ENCODE assay signal across 8 cellular contexts in genomic region chr9:16727452-16728127, GRCh38.
DNase-seq lines count a peak whose midpoint lies in the region; TF ChIP-seq lines count a peak whose summit lies in the region.

No MANE protein-coding gene starts in this region.

- no peak for TF ChIP-seq CTCF in Calu3 (IDR thresholded peaks at IDR 0.05; ENCODE audit: unreplicated experiment)
- TF ChIP-seq CTCF in fibroblast of villous mesenchyme (IDR thresholded peaks at IDR 0.05; ENCODE audit: insufficient read depth, low read depth, low read length), result no peak
- TF ChIP-seq CTCF in osteoblast (IDR thresholded peaks at IDR 0.05; ENCODE audit: extremely low read depth, low read depth, low read length), result no peak

- no peaks in the 10 kb centered on the region for H3K9me3 ChIP-seq in osteoblast (ENCODE audit: low read depth, low read length)

- H3K4me2 ChIP-seq in osteoblast (ENCODE audit: insufficient read depth, low read length), result peak overlapping the region; percentile 96

- CTCF ChIA-PET in Calu3 (lab: Charles Lee), result no interaction called here
- CTCF ChIA-PET in HEK293T (lab: Yijun Ruan, JAX), result no interaction called here

- DNase-seq in Calu3, result no peak
- DNase-seq in SK-MEL-5 (ENCODE audit: low read depth, low spot score), result peak; percentile 48
- DNase-seq in fibroblast of villous mesenchyme (ENCODE audit: low read depth), result peak; percentile 47
- DNase-seq in osteoblast (ENCODE audit: insufficient read length, low spot score, missing footprints), result peak; percentile 61
- no peak for DNase-seq in HEK293T (ENCODE audit: extremely low spot score)
- DNase-seq in epidermal melanocyte (ENCODE audit: insufficient read length, low spot score), result no peak
- DNase-seq in NCI-H2081 (lab: John Stamatoyannopoulos, UW), result no peak
- DNase-seq in stimulated activated CD4-positive, alpha-beta T cell treated with anti-CD3 and anti-CD28 coated beads, Interleukin-2, amount 100 ng/mL, for 48 hours, result no peak

- no peaks in the 10 kb centered on the region for H3K27me3 ChIP-seq in osteoblast (ENCODE audit: insufficient read depth, low read length)

- POLR2A ChIA-PET in HEK293T (lab: Yijun Ruan, JAX), result interaction anchor here (1.0 kb wide), 1 partner anchor 76 kb away, joined by 3 read pairs; no protein-coding TSS in a partner anchor

- no peaks in the 10 kb centered on the region for H3K9me3 Mint-ChIP-seq in Calu3 (ENCODE audit: low read depth, unreplicated experiment)

- H2AFZ ChIP-seq in osteoblast (ENCODE audit: low read length), result peak overlapping the region; percentile 54

- no TSS peak for BruUV-seq in Calu3 (replicated peaks; lab: Mats Ljungman, UMichigan)

- peaks cover 16% of the 10 kb centered on the region for H3K27me3 Mint-ChIP-seq in Calu3 (ENCODE audit: unreplicated experiment)

- no peaks in the 10 kb centered on the region for H3K36me3 ChIP-seq in osteoblast (ENCODE audit: insufficient read depth, low read length)

- H3K79me2 ChIP-seq in osteoblast (ENCODE audit: insufficient read depth, low read length), result peaks cover 68% of the 10 kb centered on the region

- intact Hi-C loops in Calu3 (cut with micrococcal nuclease; ENCODE audit: unreplicated experiment), result loop anchor here (5.0 kb wide), 1 partner anchor 535 kb away; no protein-coding TSS in a partner anchor

- peaks cover 27% of the 10 kb centered on the region for H3K4me1 ChIP-seq in osteoblast (ENCODE audit: insufficient read depth, low read length)

- H3K27ac ChIP-seq in osteoblast (ENCODE audit: low read depth, low read length), result peak overlapping the region; percentile 96

- peak overlapping the region; percentile 87 for H3K4me3 Mint-ChIP-seq in Calu3 (ENCODE audit: low read depth, unreplicated experiment)

- peaks cover 6% of the 10 kb centered on the region for H3K36me3 Mint-ChIP-seq in Calu3 (ENCODE audit: insufficient read depth, unreplicated experiment)

- H3K4me1 Mint-ChIP-seq in Calu3 (ENCODE audit: low read depth, unreplicated experiment), result peaks cover 8% of the 10 kb centered on the region

- in situ Hi-C loops in SK-MEL-5 (cut with HindIII; ENCODE audit: low pct_unique_long_range_greater_than_20kb, low sequenced_read_pairs), result no loop called here

- no peak overlapping the region for H3K27ac Mint-ChIP-seq in Calu3 (ENCODE audit: unreplicated experiment)

- H4K20me1 ChIP-seq in osteoblast (ENCODE audit: insufficient read depth, low read length), result no peaks in the 10 kb centered on the region

- peak overlapping the region; percentile 64 for H3K4me3 ChIP-seq in fibroblast of villous mesenchyme (ENCODE audit: low read depth, low read length)
- peak overlapping the region; percentile 82 for H3K4me3 ChIP-seq in osteoblast (ENCODE audit: insufficient read depth, low read length)

TF ChIP-seq in HEK293T, 16 proteins besides CTCF, POLR2A, EP300 and RAD21:
- TF ChIP-seq SUZ12 (IDR thresholded peaks at IDR 0.05), result no peak
- no peak for TF ChIP-seq TARDBP (IDR thresholded peaks at IDR 0.05)
- no peak for TF ChIP-seq ARNT (IDR thresholded peaks at IDR 0.05)
- TF ChIP-seq LEF1 (IDR thresholded peaks at IDR 0.05; ENCODE audit: borderline replicate concordance), result no peak
- no peak for TF ChIP-seq NFRKB (IDR thresholded peaks at IDR 0.05)
- TF ChIP-seq PKNOX1 (IDR thresholded peaks at IDR 0.05), result no peak
- no peak for TF ChIP-seq ELF4 (IDR thresholded peaks at IDR 0.05)
- TF ChIP-seq CTBP1 (IDR thresholded peaks at IDR 0.05; ENCODE audit: borderline replicate concordance), result no peak

Comparison
In these comparisons a context has a peak if more than half of its experiments do, and no peak if none do; other contexts are left out.
1. DNase-seq: peak in SK-MEL-5 (single experiment), fibroblast of villous mesenchyme (single experiment) and osteoblast (single experiment); none in Calu3 (single experiment), HEK293T (single experiment), epidermal melanocyte (single experiment), NCI-H2081 (0 of 2) and stimulated activated CD4-positive, alpha-beta T cell treated with anti-CD3 and anti-CD28 coated beads, Interleukin-2, amount 100 ng/mL, for 48 hours (0 of 2).